In genomic region chr10:78605800-78606350, GRCh38 we compare ENCODE assay signal across 13 cellular contexts.
A peak's percentile ranks its signal among the peaks of the same experiment; 100 is the strongest.
DNase-seq lines count a peak whose midpoint lies in the region; ATAC-seq, FAIRE-seq and TF ChIP-seq lines count a peak whose summit lies in the region.
"Had no signal": no experiment of that assay in that cellular context is flagged by ENCODE, and none has a peak within 500 bp of the region (broad histone marks: within the 10 kb centered on the region; RNA-seq: fewer than 3 reads in every experiment).

No MANE protein-coding gene starts in this region.

- TF ChIP-seq RAD21 in HCT116 (IDR thresholded peaks at IDR 0.05; ENCODE audit: low read depth), result peak; percentile 41

- H3K4me3 ChIP-seq in HCT116 (replicated peaks in 1 of 2; ENCODE audit: low read depth in 1 of 2, low read length in 2 of 2) (no peak overlapping the region), GM23338 (no peak overlapping the region)
- H3K4me3 ChIP-seq: thyroid gland had no signal

- TF ChIP-seq CTCF in AG09319 (IDR thresholded peaks at IDR 0.05; ENCODE audit: low read depth, low read length), result 0 out of 2 replicates have a peak, but pooled peaks have one; percentile 1
- TF ChIP-seq CTCF in HCT116 (IDR thresholded peaks at IDR 0.05 in 2 of 3, conservative IDR thresholded peaks at IDR 0.05 in 1 of 3; ENCODE audit: borderline replicate concordance in 1 of 3, insufficient read depth in 1 of 3, low read depth in 2 of 3, low read length in 2 of 3), result peak; percentile 10 to 29 (median 14); a peak in 1 of 6 replicates
- TF ChIP-seq CTCF in GM23338 (conservative IDR thresholded peaks at IDR 0.05; ENCODE audit: low read depth in 2 of 2), result peak in 1 of 2 experiments; percentile 24; a peak in 1 of 4 replicates

- H2AFZ ChIP-seq in HCT116 (ENCODE audit: low read depth, low read length, poor library complexity, severe bottlenecking) (no peak overlapping the region), GM23338 (no peak overlapping the region)

- H3K4me1 Mint-ChIP-seq in GM23338, result peaks cover 3% of the 10 kb centered on the region; the same call in 1 of the 3 replicates

- no peak for DNase-seq in AG09319 (ENCODE audit: extremely low read depth, low read depth)
- DNase-seq in HCT116 (ENCODE audit: low read depth, low spot score), result peak; percentile 24
- peak; percentile 25 for DNase-seq in SK-MEL-5 (ENCODE audit: low read depth, low spot score)
- DNase-seq in frontal cortex (ENCODE audit: low spot score in 2 of 2), result no peak
- DNase-seq in putamen (ENCODE audit: low spot score), result no peak
- no peak for DNase-seq in NCI-H1048 (lab: John Stamatoyannopoulos, UW)
- DNase-seq in GM23338 (ENCODE audit: low spot score), result no peak
- DNase-seq: activated naive CD4-positive, alpha-beta T cell treated with anti-CD3 and anti-CD28 coated beads, Interleukin-2, amount 50 U/mL, for 16 hours; effector CD4-positive, alpha-beta T cell; MM.1S; thyroid gland had no signal

- H4K20me1 ChIP-seq in HCT116 (ENCODE audit: insufficient read depth) (no peaks in the 10 kb centered on the region), GM23338 (replicated peaks; ENCODE audit: insufficient read depth) (no peaks in the 10 kb centered on the region)

- H3K36me3 ChIP-seq in HCT116 (ENCODE audit: control insufficient read depth in 1 of 2, insufficient read depth in 2 of 2, low read length in 2 of 2) (no peaks in the 10 kb centered on the region), GM23338 (ENCODE audit: insufficient read depth) (no peaks in the 10 kb centered on the region; the same call in 1 of the 2 replicates)
- H3K36me3 ChIP-seq: neutrophil, thyroid gland had no signal

- H3K27me3 ChIP-seq in HCT116 (ENCODE audit: insufficient read depth, low read length), result peaks cover 4% of the 10 kb centered on the region; the same call in 1 of the 2 replicates
- H3K27me3 ChIP-seq in GM23338 (ENCODE audit: insufficient read depth), result no peaks in the 10 kb centered on the region
- H3K27me3 ChIP-seq: neutrophil, thyroid gland had no signal

- peaks cover 3% of the 10 kb centered on the region for H3K27me3 Mint-ChIP-seq in GM23338 (ENCODE audit: insufficient read depth, low read depth, poor library complexity)

- no peaks in the 10 kb centered on the region for H3K9me3 ChIP-seq in HCT116 (ENCODE audit: control insufficient read depth in 1 of 2, insufficient read depth in 1 of 2, low read depth in 1 of 2, low read length in 2 of 2)
- H3K9me3 ChIP-seq: neutrophil, thyroid gland had no signal

- peak; percentile 97 for FAIRE-seq in frontal cortex (lab: Jason Lieb, UNC)

- H3K79me2 ChIP-seq in HCT116 (ENCODE audit: insufficient read depth, low read length) (no peaks in the 10 kb centered on the region), GM23338 (replicated peaks; ENCODE audit: insufficient read depth) (no peaks in the 10 kb centered on the region)

- CTCF ChIA-PET in HCT116 (lab: Charles Lee), result interaction anchor here (1.0 to 1.6 kb wide), 2 partner anchors 558 to 590 kb away, joined by 4 read pairs; no protein-coding TSS in a partner anchor

- no peaks in the 10 kb centered on the region for H3K4me1 ChIP-seq in HCT116 (ENCODE audit: control insufficient read depth in 1 of 2, insufficient read depth in 2 of 2, low read length in 2 of 2)
- no peaks in the 10 kb centered on the region for H3K4me1 ChIP-seq in GM23338 (ENCODE audit: insufficient read depth)
- H3K4me1 ChIP-seq: thyroid gland had no signal

- intact Hi-C loops in HCT116 (cut with micrococcal nuclease), result no loop called here

- no peak overlapping the region for H3K9ac ChIP-seq in HCT116 (ENCODE audit: low read length)

- POLR2A ChIA-PET in HCT116 (lab: Charles Lee), result no interaction called here

- in situ Hi-C loops in SK-MEL-5 (cut with HindIII; ENCODE audit: low pct_unique_long_range_greater_than_20kb, low sequenced_read_pairs), result no loop called here

- no peak for TF ChIP-seq POLR2A in HCT116 (IDR thresholded peaks at IDR 0.05; ENCODE audit: borderline replicate concordance, extremely low read depth, insufficient read depth, insufficient read length)

- H3K27ac Mint-ChIP-seq in GM23338, result no peak overlapping the region

- H3F3A ChIP-seq in GM23338 (replicated peaks; ENCODE audit: low read depth), result no peaks in the 10 kb centered on the region

- H3K9me2 ChIP-seq in HCT116 (ENCODE audit: insufficient read depth) (no peaks in the 10 kb centered on the region), GM23338 (ENCODE audit: insufficient read depth) (no peaks in the 10 kb centered on the region)

- H3K4me2 ChIP-seq in HCT116 (ENCODE audit: low read length) (no peak overlapping the region), GM23338 (no peak overlapping the region)

- H3K4me3 Mint-ChIP-seq in GM23338, result no peak overlapping the region

- RAD21 ChIA-PET in HCT116 (lab: Charles Lee; ENCODE audit: low non-redundant PET in 1 of 2, low total read pairs in 2 of 2, uncharacterized antibody in 2 of 2, unreplicated experiment in 2 of 2), result no interaction called here

- H3K27ac ChIP-seq in HCT116 (ENCODE audit: low read depth, low read length) (no peak overlapping the region), GM23338 (ENCODE audit: low read depth) (no peak overlapping the region)
- H3K27ac ChIP-seq: neutrophil, thyroid gland had no signal

- H3K9me3 Mint-ChIP-seq in GM23338, result no peaks in the 10 kb centered on the region

- no TSS peak for BruUV-seq in HCT116 (replicated peaks; lab: Mats Ljungman, UMichigan)

- H3K36me3 Mint-ChIP-seq in GM23338 (ENCODE audit: low read depth), result no peaks in the 10 kb centered on the region

- peak; percentile 93 for ATAC-seq in HCT116
- ATAC-seq in GM21447 (IDR thresholded peaks at IDR 0.05; ENCODE audit: unreplicated experiment), result no peak
- ATAC-seq in GM23338, result no peak

TF ChIP-seq in HCT116, 20 proteins besides CTCF, POLR2A, EP300 and RAD21 (continues in another document):
- no peak for TF ChIP-seq POLR2AphosphoS5 (IDR thresholded peaks at IDR 0.05; ENCODE audit: low read depth, low read length)
- TF ChIP-seq YY1 (IDR thresholded peaks at IDR 0.05; ENCODE audit: extremely low read depth, insufficient replicate concordance, low read depth, low read length), result no peak
- TF ChIP-seq REST (IDR thresholded peaks at IDR 0.05; ENCODE audit: low read depth), result no peak
- peak; percentile 27; the same call in 1 of the 2 replicates for TF ChIP-seq CBX3 (IDR thresholded peaks at IDR 0.05; ENCODE audit: low read depth)

TF ChIP-seq in GM23338, 12 proteins besides CTCF, POLR2A, EP300 and RAD21 (continues in another document):
- TF ChIP-seq JUNB (IDR thresholded peaks at IDR 0.05; ENCODE audit: unreplicated experiment) (no peak), ZNF462 (CRISPR knock-in tag; IDR thresholded peaks at IDR 0.05) (no peak), EZH2 (IDR thresholded peaks at IDR 0.05; ENCODE audit: low read depth, unreplicated experiment) (no peak), ZNF331 (CRISPR knock-in tag; IDR thresholded peaks at IDR 0.05; ENCODE audit: low read depth) (no peak)

Comparison
In these comparisons a context has a peak if more than half of its experiments do, and no peak if none do; other contexts are left out.
1. DNase-seq: peak in HCT116 (single experiment) and SK-MEL-5 (single experiment); none in AG09319 (single experiment), frontal cortex (0 of 2), putamen (single experiment), NCI-H1048 (single experiment) and GM23338 (single experiment).